In the genomic region with DNA sequence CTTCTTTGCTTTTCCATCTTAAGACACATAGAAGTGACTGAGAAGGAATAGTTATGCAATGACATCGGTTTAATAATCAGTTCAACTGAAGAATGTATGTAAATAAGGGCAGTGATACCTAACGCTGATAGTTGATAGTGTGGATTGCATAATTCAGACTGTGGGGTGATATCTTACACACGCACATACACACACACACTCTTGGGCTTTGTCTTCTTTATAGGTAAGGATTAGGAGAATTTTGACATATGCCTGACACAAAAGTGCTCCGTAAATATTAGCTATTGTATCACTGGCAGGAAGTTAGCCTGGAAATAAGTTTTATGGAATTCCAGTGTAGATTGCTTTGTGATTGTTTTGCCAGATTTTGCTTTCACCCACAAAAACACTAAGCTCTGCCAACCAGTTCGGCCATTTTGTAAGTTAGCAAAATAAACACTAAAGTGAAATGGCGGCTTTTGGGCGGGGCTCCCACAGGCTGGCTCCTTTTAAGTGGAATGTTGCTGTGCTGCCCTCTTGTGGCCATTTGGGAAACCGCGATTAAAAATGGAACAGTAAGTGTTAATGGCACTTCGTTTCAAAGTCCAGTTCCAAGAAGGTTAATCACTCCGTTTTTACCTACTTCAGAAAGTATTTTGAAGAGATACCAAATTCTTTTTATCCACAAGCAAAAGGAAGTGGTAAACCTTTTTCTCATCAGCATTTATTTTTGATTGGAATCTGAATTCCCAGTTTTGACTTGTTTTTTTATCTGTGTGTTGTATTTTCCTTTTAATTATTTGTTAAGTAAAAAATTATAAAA, we compare ENCODE assay signal across 8 cellular contexts. TPM values are rescaled to one million over a fixed set of nuclear protein-coding genes. Genes with fewer than 3 reads are reported as not detected.
DNase-seq lines count a peak whose midpoint lies in the region; ATAC-seq and FAIRE-seq lines count a peak whose summit lies in the region.

No MANE protein-coding gene starts in this region.

- H3K4me1 Mint-ChIP-seq in naive B cell: peaks cover 63 to 88% (median 87%) of the 10 kb centered on the region in 3 donors

- H3K27me3 Mint-ChIP-seq in naive B cell: no peaks in the 10 kb centered on the region

- peak; percentile 24 to 45 for ATAC-seq in naive B cell (ENCODE audit: low read depth in 2 of 2)

- peak; percentile 92 for DNase-seq in activated gamma-delta T cell treated with Interleukin-2 at 50 U/mL for 16 hours
- no peak for DNase-seq in activated gamma-delta T cell (lab: John Stamatoyannopoulos, UW)
- peak; percentile 90 for DNase-seq in LHCN-M2 (ENCODE audit: low read depth)
- peak; percentile 78 for DNase-seq in RCC 7860 (ENCODE audit: low spot score)
- DNase-seq in activated T-helper 1 cell treated with Interleukin-2 at 50 U/mL for 16 hours (ENCODE audit: low read depth): peak; percentile 81
- peak; percentile 93 for DNase-seq in fibroblast of gingiva (ENCODE audit: low read depth)
- DNase-seq in naive B cell: peak; percentile 85
- peak; percentile 70 to 89 for DNase-seq in stimulated activated CD8-positive, alpha-beta memory T cell treated with anti-CD3 and anti-CD28 coated beads, Interleukin-7, amount 100 ng/mL, for 48 hours (ENCODE audit: extremely low read depth in 1 of 2, low read depth in 1 of 2)

- H3K27ac Mint-ChIP-seq in naive B cell: peak overlapping the region; percentile 91 to 99 (median 97)

- FAIRE-seq in RCC 7860 (lab: Jason Lieb, UNC): peak; percentile 80

- H3K36me3 Mint-ChIP-seq in naive B cell: peaks cover 0 to 5% of the 10 kb centered on the region in 2 donors

- peak overlapping the region; percentile 42 to 73 (median 64) for H3K4me3 Mint-ChIP-seq in naive B cell

- H3K9me3 Mint-ChIP-seq in naive B cell: no peaks in the 10 kb centered on the region

RNA-seq across cellular contexts. Expression of a gene that starts 17.7 kb away (rescaled TPM):
- total RNA-seq in LHCN-M2 (2014; rRNA removed): 28.6 and 36.0 TPM in 2 replicates
- polyA plus RNA-seq in LHCN-M2 (2012): 15.4 TPM
- polyA plus RNA-seq in naive B cell (ENCODE audit: low read depth in 6 of 6): 100 to 1,000 TPM in 1 of 6 donors, 10 to 100 TPM in 5; 41.6 to 134 (median 85.2) TPM
